1 cellular context compared by ENCODE assay signal in genomic region chr16:22191089-22191965, GRCh38.
TF ChIP-seq lines count a peak whose summit lies in the region.

No MANE protein-coding gene starts in this region.

TF ChIP-seq in HepG2, 621 proteins besides CTCF, POLR2A, EP300 and RAD21 (continued from another document and continues in another):
- TF ChIP-seq HHEX (CRISPR knock-in tag; IDR thresholded peaks at IDR 0.05) (0 out of 2 replicates have a peak, but pooled peaks have one; percentile 8), ZBTB1 (CRISPR knock-in tag; IDR thresholded peaks at IDR 0.05; ENCODE audit: borderline replicate concordance) (no peak), ZNF20 (CRISPR knock-in tag; IDR thresholded peaks at IDR 0.05) (no peak), ZNF549 (CRISPR knock-in tag; IDR thresholded peaks at IDR 0.05) (no peak), ZBTB49 (CRISPR knock-in tag; IDR thresholded peaks at IDR 0.05; ENCODE audit: borderline replicate concordance) (no peak), ZNF510 (CRISPR knock-in tag; IDR thresholded peaks at IDR 0.05; ENCODE audit: low read depth) (0 out of 2 replicates have a peak, but pooled peaks have one; percentile 7), ZNF180 (CRISPR knock-in tag; IDR thresholded peaks at IDR 0.05; ENCODE audit: borderline replicate concordance, low read depth) (no peak), ZNF24 (IDR thresholded peaks at IDR 0.05) (no peak), ZNF10 (CRISPR knock-in tag; IDR thresholded peaks at IDR 0.05; ENCODE audit: borderline replicate concordance, low read depth) (no peak), ERF (CRISPR knock-in tag; IDR thresholded peaks at IDR 0.05) (peak; percentile 62; the same call in 1 of the 2 replicates), ZC3H4 (CRISPR knock-in tag; IDR thresholded peaks at IDR 0.05; ENCODE audit: borderline replicate concordance) (no peak; the same call in 1 of the 2 replicates), ZBTB38 (CRISPR knock-in tag; IDR thresholded peaks at IDR 0.05) (peak; percentile 48; the same call in 1 of the 2 replicates), MIER2 (CRISPR knock-in tag; IDR thresholded peaks at IDR 0.05) (no peak), NFIC (IDR thresholded peaks at IDR 0.05; ENCODE audit: low read length) (no peak), SNAPC2 (CRISPR knock-in tag; IDR thresholded peaks at IDR 0.05) (peak; percentile 35; the same call in 1 of the 2 replicates), RBAK (CRISPR knock-in tag; IDR thresholded peaks at IDR 0.05) (0 out of 2 replicates have a peak, but pooled peaks have one; percentile 19), ZNF563 (CRISPR knock-in tag; IDR thresholded peaks at IDR 0.05) (0 out of 2 replicates have a peak, but pooled peaks have one; percentile 47), ZNF792 (CRISPR knock-in tag; IDR thresholded peaks at IDR 0.05) (peak; percentile 33; the same call in 1 of the 2 replicates), CAMTA2 (CRISPR knock-in tag; IDR thresholded peaks at IDR 0.05; ENCODE audit: borderline replicate concordance) (no peak; the same call in 1 of the 2 replicates), ATF7-NPFF (CRISPR knock-in tag; IDR thresholded peaks at IDR 0.05; ENCODE audit: low read depth) (peak; percentile 38; the same call in 1 of the 2 replicates), SP1 (IDR thresholded peaks at IDR 0.05) (no peak), SP1 (CRISPR knock-in tag; IDR thresholded peaks at IDR 0.05) (0 out of 2 replicates have a peak, but pooled peaks have one; percentile 12), HOXA3 (CRISPR knock-in tag; IDR thresholded peaks at IDR 0.05) (peak; percentile 93), ONECUT2 (CRISPR knock-in tag; IDR thresholded peaks at IDR 0.05) (no peak), ZNF782 (CRISPR knock-in tag; IDR thresholded peaks at IDR 0.05; ENCODE audit: borderline replicate concordance) (peak; percentile 52; the same call in 1 of the 2 replicates), ZNF614 (CRISPR knock-in tag; IDR thresholded peaks at IDR 0.05; ENCODE audit: borderline replicate concordance) (peak; percentile 96), ZNF138 (CRISPR knock-in tag; IDR thresholded peaks at IDR 0.05; ENCODE audit: low read depth) (no peak), ZNF775 (CRISPR knock-in tag; IDR thresholded peaks at IDR 0.05; ENCODE audit: borderline replicate concordance) (peak; percentile 98), RFXAP (CRISPR knock-in tag; IDR thresholded peaks at IDR 0.05; ENCODE audit: borderline replicate concordance) (peak; percentile 10; the same call in 1 of the 2 replicates), HDAC1 (CRISPR knock-in tag; IDR thresholded peaks at IDR 0.05) (peak; percentile 61; the same call in 1 of the 2 replicates), SPEN (CRISPR knock-in tag; IDR thresholded peaks at IDR 0.05; ENCODE audit: low read depth) (peak; percentile 58; the same call in 1 of the 2 replicates)
- TF ChIP-seq, protein P1, sequence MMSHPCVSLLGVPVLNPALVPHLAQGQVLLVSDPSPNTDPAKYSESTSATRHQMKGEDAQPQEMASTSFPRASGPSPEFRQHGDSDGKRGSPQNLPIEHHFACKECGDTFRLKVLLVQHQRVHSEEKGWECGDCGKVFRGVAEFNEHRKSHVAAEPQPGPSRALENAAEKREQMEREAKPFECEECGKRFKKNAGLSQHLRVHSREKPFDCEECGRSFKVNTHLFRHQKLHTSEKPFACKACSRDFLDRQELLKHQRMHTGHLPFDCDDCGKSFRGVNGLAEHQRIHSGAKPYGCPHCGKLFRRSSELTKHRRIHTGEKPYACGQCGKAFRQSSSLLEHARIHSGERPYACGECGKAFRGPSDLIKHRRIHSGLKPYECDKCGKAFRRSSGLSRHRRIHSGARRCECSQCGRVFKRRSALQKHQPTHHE (CRISPR knock-in tag; IDR thresholded peaks at IDR 0.05; ENCODE audit: borderline replicate concordance), result peak; percentile 56; the same call in 1 of the 2 replicates
- TF ChIP-seq, protein P2, sequence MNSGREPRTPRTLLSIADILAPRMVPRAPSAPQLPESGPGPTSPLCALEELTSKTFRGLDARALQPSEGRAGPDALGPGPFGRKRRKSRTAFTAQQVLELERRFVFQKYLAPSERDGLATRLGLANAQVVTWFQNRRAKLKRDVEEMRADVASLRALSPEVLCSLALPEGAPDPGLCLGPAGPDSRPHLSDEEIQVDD (CRISPR knock-in tag; IDR thresholded peaks at IDR 0.05; ENCODE audit: borderline replicate concordance), result no peak
- TF ChIP-seq, protein P3, sequence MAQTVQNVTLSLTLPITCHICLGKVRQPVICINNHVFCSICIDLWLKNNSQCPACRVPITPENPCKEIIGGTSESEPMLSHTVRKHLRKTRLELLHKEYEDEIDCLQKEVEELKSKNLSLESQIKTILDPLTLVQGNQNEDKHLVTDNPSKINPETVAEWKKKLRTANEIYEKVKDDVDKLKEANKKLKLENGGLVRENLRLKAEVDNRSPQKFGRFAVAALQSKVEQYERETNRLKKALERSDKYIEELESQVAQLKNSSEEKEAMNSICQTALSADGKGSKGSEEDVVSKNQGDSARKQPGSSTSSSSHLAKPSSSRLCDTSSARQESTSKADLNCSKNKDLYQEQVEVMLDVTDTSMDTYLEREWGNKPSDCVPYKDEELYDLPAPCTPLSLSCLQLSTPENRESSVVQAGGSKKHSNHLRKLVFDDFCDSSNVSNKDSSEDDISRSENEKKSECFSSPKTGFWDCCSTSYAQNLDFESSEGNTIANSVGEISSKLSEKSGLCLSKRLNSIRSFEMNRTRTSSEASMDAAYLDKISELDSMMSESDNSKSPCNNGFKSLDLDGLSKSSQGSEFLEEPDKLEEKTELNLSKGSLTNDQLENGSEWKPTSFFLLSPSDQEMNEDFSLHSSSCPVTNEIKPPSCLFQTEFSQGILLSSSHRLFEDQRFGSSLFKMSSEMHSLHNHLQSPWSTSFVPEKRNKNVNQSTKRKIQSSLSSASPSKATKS (CRISPR knock-in tag; IDR thresholded peaks at IDR 0.05), result no peak
- TF ChIP-seq, protein P4, sequence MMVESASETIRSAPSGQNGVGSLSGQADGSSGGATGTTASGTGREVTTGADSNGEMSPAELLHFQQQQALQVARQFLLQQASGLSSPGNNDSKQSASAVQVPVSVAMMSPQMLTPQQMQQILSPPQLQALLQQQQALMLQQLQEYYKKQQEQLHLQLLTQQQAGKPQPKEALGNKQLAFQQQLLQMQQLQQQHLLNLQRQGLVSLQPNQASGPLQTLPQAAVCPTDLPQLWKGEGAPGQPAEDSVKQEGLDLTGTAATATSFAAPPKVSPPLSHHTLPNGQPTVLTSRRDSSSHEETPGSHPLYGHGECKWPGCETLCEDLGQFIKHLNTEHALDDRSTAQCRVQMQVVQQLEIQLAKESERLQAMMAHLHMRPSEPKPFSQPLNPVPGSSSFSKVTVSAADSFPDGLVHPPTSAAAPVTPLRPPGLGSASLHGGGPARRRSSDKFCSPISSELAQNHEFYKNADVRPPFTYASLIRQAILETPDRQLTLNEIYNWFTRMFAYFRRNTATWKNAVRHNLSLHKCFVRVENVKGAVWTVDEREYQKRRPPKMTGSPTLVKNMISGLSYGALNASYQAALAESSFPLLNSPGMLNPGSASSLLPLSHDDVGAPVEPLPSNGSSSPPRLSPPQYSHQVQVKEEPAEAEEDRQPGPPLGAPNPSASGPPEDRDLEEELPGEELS (CRISPR knock-in tag; IDR thresholded peaks at IDR 0.05), result no peak; the same call in 1 of the 2 replicates
- TF ChIP-seq, protein P5, sequence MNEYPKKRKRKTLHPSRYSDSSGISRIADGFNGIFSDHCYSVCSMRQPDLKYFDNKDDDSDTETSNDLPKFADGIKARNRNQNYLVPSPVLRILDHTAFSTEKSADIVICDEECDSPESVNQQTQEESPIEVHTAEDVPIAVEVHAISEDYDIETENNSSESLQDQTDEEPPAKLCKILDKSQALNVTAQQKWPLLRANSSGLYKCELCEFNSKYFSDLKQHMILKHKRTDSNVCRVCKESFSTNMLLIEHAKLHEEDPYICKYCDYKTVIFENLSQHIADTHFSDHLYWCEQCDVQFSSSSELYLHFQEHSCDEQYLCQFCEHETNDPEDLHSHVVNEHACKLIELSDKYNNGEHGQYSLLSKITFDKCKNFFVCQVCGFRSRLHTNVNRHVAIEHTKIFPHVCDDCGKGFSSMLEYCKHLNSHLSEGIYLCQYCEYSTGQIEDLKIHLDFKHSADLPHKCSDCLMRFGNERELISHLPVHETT (CRISPR knock-in tag; conservative IDR thresholded peaks at IDR 0.05), result no peak; the same call in 1 of the 2 replicates
- TF ChIP-seq, protein P6, sequence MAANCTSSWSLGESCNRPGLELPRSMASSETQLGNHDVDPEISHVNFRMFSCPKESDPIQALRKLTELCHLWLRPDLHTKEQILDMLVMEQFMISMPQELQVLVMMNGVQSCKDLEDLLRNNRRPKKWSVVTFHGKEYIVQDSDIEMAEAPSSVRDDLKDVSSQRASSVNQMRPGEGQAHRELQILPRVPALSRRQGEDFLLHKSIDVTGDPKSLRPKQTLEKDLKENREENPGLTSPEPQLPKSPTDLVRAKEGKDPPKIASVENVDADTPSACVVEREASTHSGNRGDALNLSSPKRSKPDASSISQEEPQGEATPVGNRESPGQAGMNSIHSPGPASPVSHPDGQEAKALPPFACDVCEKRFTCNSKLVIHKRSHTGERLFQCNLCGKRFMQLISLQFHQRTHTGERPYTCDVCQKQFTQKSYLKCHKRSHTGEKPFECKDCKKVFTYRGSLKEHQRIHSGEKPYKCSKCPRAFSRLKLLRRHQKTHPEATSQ (CRISPR knock-in tag; IDR thresholded peaks at IDR 0.05; ENCODE audit: borderline replicate concordance), result no peak
- TF ChIP-seq, protein P7, sequence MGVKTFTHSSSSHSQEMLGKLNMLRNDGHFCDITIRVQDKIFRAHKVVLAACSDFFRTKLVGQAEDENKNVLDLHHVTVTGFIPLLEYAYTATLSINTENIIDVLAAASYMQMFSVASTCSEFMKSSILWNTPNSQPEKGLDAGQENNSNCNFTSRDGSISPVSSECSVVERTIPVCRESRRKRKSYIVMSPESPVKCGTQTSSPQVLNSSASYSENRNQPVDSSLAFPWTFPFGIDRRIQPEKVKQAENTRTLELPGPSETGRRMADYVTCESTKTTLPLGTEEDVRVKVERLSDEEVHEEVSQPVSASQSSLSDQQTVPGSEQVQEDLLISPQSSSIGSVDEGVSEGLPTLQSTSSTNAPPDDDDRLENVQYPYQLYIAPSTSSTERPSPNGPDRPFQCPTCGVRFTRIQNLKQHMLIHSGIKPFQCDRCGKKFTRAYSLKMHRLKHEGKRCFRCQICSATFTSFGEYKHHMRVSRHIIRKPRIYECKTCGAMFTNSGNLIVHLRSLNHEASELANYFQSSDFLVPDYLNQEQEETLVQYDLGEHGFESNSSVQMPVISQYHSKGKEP (CRISPR knock-in tag; IDR thresholded peaks at IDR 0.05), result 0 out of 2 replicates have a peak, but pooled peaks have one; percentile 10
- TF ChIP-seq, protein P8, sequence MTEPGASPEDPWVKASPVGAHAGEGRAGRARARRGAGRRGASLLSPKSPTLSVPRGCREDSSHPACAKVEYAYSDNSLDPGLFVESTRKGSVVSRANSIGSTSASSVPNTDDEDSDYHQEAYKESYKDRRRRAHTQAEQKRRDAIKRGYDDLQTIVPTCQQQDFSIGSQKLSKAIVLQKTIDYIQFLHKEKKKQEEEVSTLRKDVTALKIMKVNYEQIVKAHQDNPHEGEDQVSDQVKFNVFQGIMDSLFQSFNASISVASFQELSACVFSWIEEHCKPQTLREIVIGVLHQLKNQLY (CRISPR knock-in tag; IDR thresholded peaks at IDR 0.05), result peak; percentile 40; the same call in 1 of the 2 replicates
- TF ChIP-seq, protein P9, sequence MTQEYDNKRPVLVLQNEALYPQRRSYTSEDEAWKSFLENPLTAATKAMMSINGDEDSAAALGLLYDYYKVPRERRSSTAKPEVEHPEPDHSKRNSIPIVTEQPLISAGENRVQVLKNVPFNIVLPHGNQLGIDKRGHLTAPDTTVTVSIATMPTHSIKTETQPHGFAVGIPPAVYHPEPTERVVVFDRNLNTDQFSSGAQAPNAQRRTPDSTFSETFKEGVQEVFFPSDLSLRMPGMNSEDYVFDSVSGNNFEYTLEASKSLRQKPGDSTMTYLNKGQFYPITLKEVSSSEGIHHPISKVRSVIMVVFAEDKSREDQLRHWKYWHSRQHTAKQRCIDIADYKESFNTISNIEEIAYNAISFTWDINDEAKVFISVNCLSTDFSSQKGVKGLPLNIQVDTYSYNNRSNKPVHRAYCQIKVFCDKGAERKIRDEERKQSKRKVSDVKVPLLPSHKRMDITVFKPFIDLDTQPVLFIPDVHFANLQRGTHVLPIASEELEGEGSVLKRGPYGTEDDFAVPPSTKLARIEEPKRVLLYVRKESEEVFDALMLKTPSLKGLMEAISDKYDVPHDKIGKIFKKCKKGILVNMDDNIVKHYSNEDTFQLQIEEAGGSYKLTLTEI (CRISPR knock-in tag; conservative IDR thresholded peaks at IDR 0.05), result no peak
